In genomic region chr10:90011281-90011680, GRCh38 we compare ENCODE assay signal across 6 cellular contexts.
DNase-seq lines count a peak whose midpoint lies in the region; ATAC-seq and TF ChIP-seq lines count a peak whose summit lies in the region.
"Not testable (repeated sequence)": the region's sequence is repeated elsewhere in the genome, so short reads cannot be mapped to it uniquely, and the experiment has no call there.

No MANE protein-coding gene starts in this region.

- not testable (repeated sequence) for H4K8ac ChIP-seq in H9 (replicated peaks; ENCODE audit: insufficient read length, low read depth, low read length)

- H3K27ac Mint-ChIP-seq in Caco-2 (ENCODE audit: unreplicated experiment), result not testable (repeated sequence)
- H3K27ac Mint-ChIP-seq in H9 (peak overlapping the region in 1 of 3 experiments; percentile 89; a peak in 2 of 7 replicates), WTC11 (peak overlapping the region; percentile 26; the same call in 1 of the 2 replicates), neural crest cell (ENCODE audit: unreplicated experiment) (peak overlapping the region; percentile 75)

- H3K23me2 ChIP-seq in H9 (ENCODE audit: insufficient read length, low read depth, low read length, poor library complexity, severe bottlenecking), result not testable (repeated sequence)

- CTCF ChIA-PET in Caco-2 (lab: Charles Lee), result not testable (repeated sequence)
- CTCF ChIA-PET in WTC11 (lab: Charles Lee), result interaction anchor here (0.7 to 1.2 kb wide), 2 partner anchors 31 to 157 kb away, joined by 3 read pairs; no protein-coding TSS in a partner anchor

- intact Hi-C loops in Caco-2 (cut with micrococcal nuclease; ENCODE audit: unreplicated experiment), result not testable (repeated sequence)

- H3K4me2 ChIP-seq in H9 (ENCODE audit: insufficient read depth, insufficient read length, low read length), result not testable (repeated sequence)

- peak overlapping the region; percentile 61 for H3K4me3 Mint-ChIP-seq in Caco-2 (ENCODE audit: unreplicated experiment)
- peak overlapping the region; percentile 42 to 83; a peak in 3 of 5 replicates for H3K4me3 Mint-ChIP-seq in H9
- peak overlapping the region; percentile 86 for H3K4me3 Mint-ChIP-seq in WTC11
- peak overlapping the region; percentile 69 for H3K4me3 Mint-ChIP-seq in neural crest cell

- not testable (repeated sequence) for H2AK5ac ChIP-seq in H9 (ENCODE audit: insufficient read length, low read length)

- not testable (repeated sequence) for H3K36me3 ChIP-seq in Caco-2 (ENCODE audit: control insufficient read depth, insufficient read depth, low read length); iPS-15b (ENCODE audit: control insufficient read depth, insufficient read depth, low read length)

- H2BK20ac ChIP-seq in H9 (ENCODE audit: low read depth, low read length, poor library complexity, severe bottlenecking), result not testable (repeated sequence)

- H3K27me3 Mint-ChIP-seq in Caco-2 (ENCODE audit: insufficient read depth, unreplicated experiment); neural crest cell (ENCODE audit: low read depth): not testable (repeated sequence)
- H3K27me3 Mint-ChIP-seq in H9 (ENCODE audit: low read depth) (peaks cover 55% of the 10 kb centered on the region), WTC11 (ENCODE audit: low read depth) (peaks cover 51% of the 10 kb centered on the region)

- not testable (repeated sequence) for TF ChIP-seq CTCF in Caco-2 (IDR thresholded peaks at IDR 0.05; ENCODE audit: insufficient read depth in 1 of 2, low read depth in 1 of 2, low read length in 1 of 2, severe bottlenecking in 1 of 2, unreplicated experiment in 1 of 2); H9 (conservative IDR thresholded peaks at IDR 0.05); WTC11 (IDR thresholded peaks at IDR 0.05); neural crest cell (conservative IDR thresholded peaks at IDR 0.05)

- POLR2A ChIA-PET in Caco-2 (lab: Charles Lee); WTC11 (lab: Charles Lee): not testable (repeated sequence)

- not testable (repeated sequence) for H3K18ac ChIP-seq in H9 (ENCODE audit: insufficient read length, low read depth, low read length)

- not testable (repeated sequence) for H3K36me3 Mint-ChIP-seq in Caco-2 (ENCODE audit: insufficient read depth, unreplicated experiment); H9 (ENCODE audit: insufficient read depth in 1 of 3, low read depth in 3 of 3); WTC11; neural crest cell (ENCODE audit: low read depth)

- H3T11ph ChIP-seq in H9 (ENCODE audit: low read length), result not testable (repeated sequence)

- not testable (repeated sequence) for H2BK12ac ChIP-seq in H9 (ENCODE audit: insufficient read length, low read depth, low read length)

- not testable (repeated sequence) for H3K56ac ChIP-seq in H9 (ENCODE audit: insufficient read length, low read depth, low read length)

- no CpG with 5 or more reads among the region's 14 CpGs for WGBS in H9 (ENCODE audit: extremely low coverage, insufficient read length, low lambda C conversion rate)

- H2BK120ac ChIP-seq in H9 (ENCODE audit: low read depth, low read length, poor library complexity, severe bottlenecking), result not testable (repeated sequence)

- H4K5ac ChIP-seq in H9 (ENCODE audit: insufficient read length, low read depth, low read length), result not testable (repeated sequence)

- not testable (repeated sequence) for H3K79me1 ChIP-seq in H9 (ENCODE audit: insufficient read depth, low read depth, low read length, poor library complexity, severe bottlenecking)

- not testable (repeated sequence) for BruUV-seq in Caco-2 (replicated peaks; lab: Mats Ljungman, UMichigan)

- not testable (repeated sequence) for H2BK5ac ChIP-seq in H9 (ENCODE audit: insufficient read length, low read length)

- H3K9me3 ChIP-seq in Caco-2; H9 (ENCODE audit: control insufficient read depth, low read depth, low read length); iPS-15b (ENCODE audit: control insufficient read depth, insufficient read depth, low read length): not testable (repeated sequence)

- H3K9me3 Mint-ChIP-seq in Caco-2 (ENCODE audit: unreplicated experiment); H9; WTC11; neural crest cell: not testable (repeated sequence)

- H3K27me3 ChIP-seq in Caco-2 (replicated peaks; ENCODE audit: control insufficient read depth, insufficient read depth, low read length); H9 (ENCODE audit: insufficient read depth, low read length): not testable (repeated sequence)
- H3K27me3 ChIP-seq in iPS-15b (ENCODE audit: control insufficient read depth, insufficient read depth, low read length), result peaks cover 33% of the 10 kb centered on the region

- H3K14ac ChIP-seq in H9 (ENCODE audit: insufficient read depth, low read length), result not testable (repeated sequence)

- not testable (repeated sequence) for H2AFZ ChIP-seq in H9 (ENCODE audit: low read length)

- H3K23ac ChIP-seq in H9 (ENCODE audit: insufficient read length, low read depth, low read length), result not testable (repeated sequence)

- H3K27ac ChIP-seq in H9 (ENCODE audit: insufficient read length, low read depth, low read length), result not testable (repeated sequence)

- H4K91ac ChIP-seq in H9 (ENCODE audit: insufficient read length, low read depth, low read length), result not testable (repeated sequence)

- not testable (repeated sequence) for H3K79me2 ChIP-seq in H9 (ENCODE audit: insufficient read depth, low read length)

- ATAC-seq in WTC11, result not testable (repeated sequence)

- not testable (repeated sequence) for H3K9ac ChIP-seq in H9 (ENCODE audit: extremely low read depth, insufficient read length, low read length); iPS-15b (ENCODE audit: low read depth, low read length)

- H3K4me1 ChIP-seq in Caco-2; H9 (ENCODE audit: insufficient read depth, low read length); iPS-15b (ENCODE audit: control insufficient read depth, insufficient read depth, low read length): not testable (repeated sequence)

- H3K4me1 Mint-ChIP-seq in Caco-2 (ENCODE audit: low read depth, unreplicated experiment); H9; neural crest cell: not testable (repeated sequence)
- H3K4me1 Mint-ChIP-seq in WTC11, result peaks cover 11% of the 10 kb centered on the region

- not testable (repeated sequence) for H2BK15ac ChIP-seq in H9 (ENCODE audit: low read depth, low read length)

- H3K4ac ChIP-seq in H9 (ENCODE audit: low read depth, low read length), result not testable (repeated sequence)

- not testable (repeated sequence) for H4K20me1 ChIP-seq in H9 (ENCODE audit: control insufficient read depth, insufficient read depth, insufficient read length)

- H3K4me3 ChIP-seq in Caco-2 (ENCODE audit: low read depth, low read length), result peak overlapping the region; percentile 12
- peak overlapping the region; percentile 20 for H3K4me3 ChIP-seq in iPS-15b (ENCODE audit: low read depth, low read length)

- not testable (repeated sequence) for DNase-seq in Caco-2; H9; neural crest cell (ENCODE audit: low read depth, low spot score)
- peak; percentile 31 for DNase-seq in NCI-H748 (lab: John Stamatoyannopoulos, UW; ENCODE audit: unreplicated experiment)
- DNase-seq in WTC11 (ENCODE audit: low spot score), result peak; percentile 63

TF ChIP-seq in WTC11, 78 proteins besides CTCF, POLR2A, EP300 and RAD21:
- TF ChIP-seq, protein P1, sequence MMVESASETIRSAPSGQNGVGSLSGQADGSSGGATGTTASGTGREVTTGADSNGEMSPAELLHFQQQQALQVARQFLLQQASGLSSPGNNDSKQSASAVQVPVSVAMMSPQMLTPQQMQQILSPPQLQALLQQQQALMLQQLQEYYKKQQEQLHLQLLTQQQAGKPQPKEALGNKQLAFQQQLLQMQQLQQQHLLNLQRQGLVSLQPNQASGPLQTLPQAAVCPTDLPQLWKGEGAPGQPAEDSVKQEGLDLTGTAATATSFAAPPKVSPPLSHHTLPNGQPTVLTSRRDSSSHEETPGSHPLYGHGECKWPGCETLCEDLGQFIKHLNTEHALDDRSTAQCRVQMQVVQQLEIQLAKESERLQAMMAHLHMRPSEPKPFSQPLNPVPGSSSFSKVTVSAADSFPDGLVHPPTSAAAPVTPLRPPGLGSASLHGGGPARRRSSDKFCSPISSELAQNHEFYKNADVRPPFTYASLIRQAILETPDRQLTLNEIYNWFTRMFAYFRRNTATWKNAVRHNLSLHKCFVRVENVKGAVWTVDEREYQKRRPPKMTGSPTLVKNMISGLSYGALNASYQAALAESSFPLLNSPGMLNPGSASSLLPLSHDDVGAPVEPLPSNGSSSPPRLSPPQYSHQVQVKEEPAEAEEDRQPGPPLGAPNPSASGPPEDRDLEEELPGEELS (CRISPR knock-in tag; IDR thresholded peaks at IDR 0.05), result 0 out of 2 replicates have a peak, but pooled peaks have one; percentile 36
- peak; percentile 76 for TF ChIP-seq FOXK1 (CRISPR knock-in tag; IDR thresholded peaks at IDR 0.05)
